ENCODE assay signal across 11 cellular contexts in the genomic region with DNA sequence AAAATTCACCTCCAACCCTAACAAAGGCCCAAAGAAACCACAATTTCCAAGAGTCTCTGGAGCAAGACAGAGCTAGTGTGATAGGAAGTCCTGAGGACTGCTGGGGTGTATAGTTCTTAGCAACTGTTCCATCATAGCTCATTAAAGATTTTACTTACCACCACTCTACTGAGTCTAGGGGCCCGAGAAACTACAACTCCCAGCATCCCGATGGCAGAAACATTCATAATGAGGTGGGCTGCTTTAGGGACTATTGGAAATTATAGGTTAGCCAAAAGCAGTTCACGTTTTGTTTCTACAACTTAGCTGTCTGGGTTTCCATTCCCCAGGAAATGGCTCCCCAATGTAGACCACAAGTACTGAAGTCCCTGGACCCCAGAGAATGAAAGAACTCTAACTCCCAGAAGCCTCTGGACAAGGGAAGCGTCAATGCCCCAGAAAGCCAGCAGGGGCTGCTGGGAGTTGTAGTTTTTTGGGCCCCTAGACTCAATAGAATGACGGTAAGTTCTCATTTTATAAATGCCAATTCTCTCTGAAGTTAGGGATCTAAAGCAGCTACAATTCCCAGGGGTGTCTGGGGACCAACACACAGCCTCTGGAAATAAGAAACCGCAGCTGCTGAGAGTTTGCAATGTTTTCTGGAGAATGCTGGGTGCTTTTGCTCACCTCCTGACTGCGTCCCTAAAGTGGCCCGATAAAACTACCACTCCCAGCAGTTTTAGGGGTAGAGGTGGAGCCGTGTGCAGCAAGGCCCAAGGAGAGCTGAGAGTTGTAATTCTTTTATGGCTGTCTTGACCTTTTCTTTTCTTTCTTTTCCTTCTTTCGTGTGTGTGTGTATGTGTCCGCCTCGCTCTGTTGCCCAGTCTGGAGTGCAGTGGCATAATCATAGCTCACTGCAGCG. TPM values are rescaled to one million over a fixed set of nuclear protein-coding genes. Genes with fewer than 3 reads are reported as not detected.
DNase-seq lines count a peak whose midpoint lies in the region; ATAC-seq and TF ChIP-seq lines count a peak whose summit lies in the region.
"Had no signal": no experiment of that assay in that cellular context is flagged by ENCODE, and none has a peak within 500 bp of the region (broad histone marks: within the 10 kb centered on the region; RNA-seq: fewer than 3 reads in every experiment).

No MANE protein-coding gene starts in this region.

- BruUV-seq in PC-9 (replicated peaks; lab: Mats Ljungman, UMichigan), result no TSS peak

- H3K27ac ChIP-seq in cardiac muscle cell (no peak overlapping the region), PC-9 (no peak overlapping the region), colonic mucosa (peak overlapping the region; percentile 59)

- CTCF ChIA-PET in PC-9 (lab: Charles Lee), result interaction anchor here (0.7 to 0.9 kb wide), 2 partner anchors 16 to 475 kb away, joined by 6 to 9 read pairs; no protein-coding TSS in a partner anchor

- H3K9me2 ChIP-seq in PC-9 (ENCODE audit: insufficient read depth), result no peaks in the 10 kb centered on the region

- no peaks in the 10 kb centered on the region for H4K20me1 ChIP-seq in PC-9 (ENCODE audit: insufficient read depth)

- TF ChIP-seq CTCF in cardiac muscle cell (IDR thresholded peaks at IDR 0.05; ENCODE audit: low read depth, low read length), result peak; percentile 19
- TF ChIP-seq CTCF in PC-9 (conservative IDR thresholded peaks at IDR 0.05), result peak; percentile 60
- TF ChIP-seq CTCF in colonic mucosa (IDR thresholded peaks at IDR 0.05), result no peak

- H3K4me3 ChIP-seq in cardiac muscle cell, result no peak overlapping the region
- H3K4me3 ChIP-seq in PC-9, result no peak overlapping the region
- H3K4me3 ChIP-seq in colonic mucosa, result no peak overlapping the region

- H3F3A ChIP-seq in PC-9 (ENCODE audit: insufficient read depth, low read depth), result peaks cover 30% of the 10 kb centered on the region; the same call in 1 of the 2 replicates

- H3K27me3 ChIP-seq in cardiac muscle cell (no peaks in the 10 kb centered on the region), PC-9 (ENCODE audit: insufficient read depth, low read depth) (no peaks in the 10 kb centered on the region), colonic mucosa (no peaks in the 10 kb centered on the region)

- H2AFZ ChIP-seq in PC-9, result no peak overlapping the region

- ATAC-seq in Right ventricle myocardium superior (ENCODE audit: poor library complexity) (no peak), HG02981 (IDR thresholded peaks at IDR 0.05; ENCODE audit: unreplicated experiment) (no peak), GM19023 (IDR thresholded peaks at IDR 0.05; ENCODE audit: unreplicated experiment) (no peak), HG02759 (IDR thresholded peaks at IDR 0.05; ENCODE audit: unreplicated experiment) (no peak)

- peaks cover 2% of the 10 kb centered on the region for H3K4me1 ChIP-seq in cardiac muscle cell (ENCODE audit: low read depth)
- no peaks in the 10 kb centered on the region for H3K4me1 ChIP-seq in PC-9 (replicated peaks; ENCODE audit: insufficient read depth)
- H3K4me1 ChIP-seq in colonic mucosa, result no peaks in the 10 kb centered on the region

- no peak overlapping the region for H3K4me2 ChIP-seq in PC-9

- no peaks in the 10 kb centered on the region for H3K9me3 ChIP-seq in cardiac muscle cell (ENCODE audit: low read depth)
- H3K9me3 ChIP-seq in PC-9 (ENCODE audit: insufficient read depth, low read depth), result no peaks in the 10 kb centered on the region
- H3K9me3 ChIP-seq in colonic mucosa, result no peaks in the 10 kb centered on the region

- POLR2A ChIA-PET in PC-9 (lab: Charles Lee; ENCODE audit: unreplicated experiment), result interaction anchor here (0.6 kb wide), 2 partner anchors 174 to 512 kb away, joined by 6 to 7 read pairs; no protein-coding TSS in a partner anchor

- no peaks in the 10 kb centered on the region for H3K79me2 ChIP-seq in PC-9 (ENCODE audit: low read depth)

- no peak overlapping the region for H3K9ac ChIP-seq in colonic mucosa (ENCODE audit: low read depth in 2 of 2, low read length in 2 of 2)

- peaks cover 30% of the 10 kb centered on the region for H3K36me3 ChIP-seq in cardiac muscle cell
- peaks cover 7% of the 10 kb centered on the region; the same call in 1 of the 2 replicates for H3K36me3 ChIP-seq in PC-9 (ENCODE audit: low read depth)
- no peaks in the 10 kb centered on the region for H3K36me3 ChIP-seq in colonic mucosa

- intact Hi-C loops in Right ventricle myocardium superior (cut with DNase I), result loop anchor here (10.0 kb wide), 1 partner anchor 171 kb away; no protein-coding TSS in a partner anchor
- intact Hi-C loops in PC-9 (cut with micrococcal nuclease; ENCODE audit: unreplicated experiment), result no loop called here
- intact Hi-C loops in colonic mucosa (cut with DNase I), result no loop called here
- intact Hi-C loops in posterior vena cava (cut with DNase I), result no loop called here

- peak in 1 of 2 donors; percentile 42 for DNase-seq in cardiac muscle cell (ENCODE audit: low read depth in 1 of 2, low spot score in 1 of 2)
- DNase-seq in Right ventricle myocardium superior, result no peak
- DNase-seq in PC-9, result peak in 1 of 2 experiments; percentile 37
- no peak for DNase-seq in colonic mucosa
- no peak for DNase-seq in posterior vena cava (ENCODE audit: low spot score)
- DNase-seq: NK-92 treated with Interleukin-12 subunit alpha and Interleukin-12 subunit beta, amount 100 ng/mL, for 24 hours had no signal

RNA-seq across cellular contexts. Expression of gene FTL, which starts 11.1 kb away (rescaled TPM):
- 760 and 891 TPM in 2 replicates for total RNA-seq in cardiac muscle cell
- 1,227 and 1,335 TPM in 2 replicates for polyA plus RNA-seq in cardiac muscle cell
- total RNA-seq in Right ventricle myocardium superior, result 748 TPM
- 3,402 and 3,822 TPM in 2 replicates for total RNA-seq in PC-9 (2021)
- total RNA-seq in colonic mucosa, result 1,000 to 10,000 TPM; 1,463 to 1,600 TPM
- 1,000 to 10,000 TPM; 2,854 to 3,275 TPM for total RNA-seq in posterior vena cava

RNA-seq across cellular contexts. Expression of gene GYS1, which starts 16.9 kb away (rescaled TPM):
- total RNA-seq in cardiac muscle cell (155 and 165 TPM in 2 replicates), Right ventricle myocardium superior (100 TPM), PC-9 (2021) (47.5 and 54.2 TPM in 2 replicates), colonic mucosa (10 to 100 TPM; 48.8 to 54.7 TPM), posterior vena cava (10 to 100 TPM; 28.0 to 39.5 TPM)
- polyA plus RNA-seq in cardiac muscle cell, result 175 and 195 TPM in 2 replicates

RNA-seq across cellular contexts. Expression of gene RUVBL2, which starts 17.5 kb away (rescaled TPM):
- total RNA-seq in cardiac muscle cell (240 and 294 TPM in 2 replicates), Right ventricle myocardium superior (41.7 TPM), PC-9 (2021) (175 and 179 TPM in 2 replicates), colonic mucosa (100 to 1,000 TPM in 1 of 2 donors, 10 to 100 TPM in 1; 54.1 to 151 TPM), posterior vena cava (10 to 100 TPM; 34.7 to 43.1 TPM)
- 128 and 167 TPM in 2 replicates for polyA plus RNA-seq in cardiac muscle cell

RNA-seq across cellular contexts. Expression of gene BAX, which starts 21.5 kb away (rescaled TPM):
- 64.2 and 126 TPM in 2 replicates for total RNA-seq in cardiac muscle cell
- 68.7 and 95.2 TPM in 2 replicates for polyA plus RNA-seq in cardiac muscle cell
- 21.5 TPM for total RNA-seq in Right ventricle myocardium superior
- total RNA-seq in PC-9 (2021), result 140 and 198 TPM in 2 replicates
- 100 to 1,000 TPM; 144 to 223 TPM for total RNA-seq in colonic mucosa
- total RNA-seq in posterior vena cava, result 10 to 100 TPM; 44.6 to 53.4 TPM

RNA-seq across cellular contexts. Expression of gene LHB, which starts 40.7 kb away (rescaled TPM):
- 1.8 TPM in 1 of 2 replicates, not detected in the other for total RNA-seq in cardiac muscle cell
- 2.7 TPM in 1 of 2 replicates, not detected in the other for polyA plus RNA-seq in cardiac muscle cell
- not detected for total RNA-seq in Right ventricle myocardium superior
- total RNA-seq in PC-9 (2021), result 1.6 and 3.5 TPM in 2 replicates
- not detected for total RNA-seq in colonic mucosa
- total RNA-seq in posterior vena cava, result not detected
- total RNA-seq: activated T-helper 2 cell treated with anti-CD3 and anti-CD28 coated beads, Interferon-gamma antibody, Interleukin-2, Interleukin-4, amounts not matched to agents 10 μg/mL and 5 μg/mL and 100 μg/mL, durations not matched to agents 14 hours and 24 hours and 36 hours; osteocyte had no signal
